Comparison of ENCODE assay signal across 8 cellular contexts in genomic region chr10:97736902-97737769, GRCh38. TPM values are rescaled to one million over a fixed set of nuclear protein-coding genes. Genes with fewer than 3 reads are reported as not detected.
DNase-seq lines count a peak whose midpoint lies in the region; ATAC-seq and TF ChIP-seq lines count a peak whose summit lies in the region.

A gene with protein sequence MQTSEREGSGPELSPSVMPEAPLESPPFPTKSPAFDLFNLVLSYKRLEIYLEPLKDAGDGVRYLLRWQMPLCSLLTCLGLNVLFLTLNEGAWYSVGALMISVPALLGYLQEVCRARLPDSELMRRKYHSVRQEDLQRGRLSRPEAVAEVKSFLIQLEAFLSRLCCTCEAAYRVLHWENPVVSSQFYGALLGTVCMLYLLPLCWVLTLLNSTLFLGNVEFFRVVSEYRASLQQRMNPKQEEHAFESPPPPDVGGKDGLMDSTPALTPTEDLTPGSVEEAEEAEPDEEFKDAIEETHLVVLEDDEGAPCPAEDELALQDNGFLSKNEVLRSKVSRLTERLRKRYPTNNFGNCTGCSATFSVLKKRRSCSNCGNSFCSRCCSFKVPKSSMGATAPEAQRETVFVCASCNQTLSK (plus strand): TSS chr10:97737128. CDS start chr10:97738478, 1,350 bp downstream.

- in situ Hi-C loops in mammary epithelial cell (cut with MboI; ENCODE audit: low sequenced_read_pairs in 2 of 2): no loop called here

- BruUV-seq in mammary epithelial cell (replicated peaks; lab: Mats Ljungman, UMichigan): TSS peak; percentile 38

- DNase-seq in AG04449 (ENCODE audit: low read depth, low spot score) (no peak), NCI-H2196 treated with DMSO at 0.1 percent for 48 hours (lab: John Stamatoyannopoulos, UW; ENCODE audit: unreplicated experiment) (peak; percentile 78), mammary epithelial cell (peak; percentile 90)

- under 1% methylated on average over 33 of the region's 72 CpGs for WGBS in mammary epithelial cell (ENCODE audit: low coverage, missing lambda C conversion rate)

- peaks cover 47% of the 10 kb centered on the region for H3K79me2 ChIP-seq in mammary epithelial cell (ENCODE audit: insufficient read depth, low read length)

- H2AFZ ChIP-seq in mammary epithelial cell (ENCODE audit: low read depth, low read length): peak within 1 kb of the TSS; percentile 89

- TF ChIP-seq CTCF in AG04449 (IDR thresholded peaks at IDR 0.05; ENCODE audit: insufficient read depth, low read length, missing control alignments) (no peak), WI38 (IDR thresholded peaks at IDR 0.05; ENCODE audit: low read depth, low read length) (no peak), mammary epithelial cell (conservative IDR thresholded peaks at IDR 0.05 in 1 of 2, IDR thresholded peaks at IDR 0.05 in 1 of 2; ENCODE audit: extremely low read depth in 1 of 2, insufficient read depth in 1 of 2, low read depth in 1 of 2, low read length in 2 of 2) (no peak)

- peaks cover 9% of the 10 kb centered on the region for H3K36me3 ChIP-seq in mammary epithelial cell (ENCODE audit: insufficient read depth, low read length)
- peaks cover 26% of the 10 kb centered on the region for H3K36me3 ChIP-seq in iPS-20b (ENCODE audit: insufficient read depth, low read depth, low read length)

- POLR2A ChIA-PET in AG04449 (lab: Yijun Ruan, JAX): interaction anchor here (0.7 to 2.3 kb wide), 6 partner anchors 10 to 50 kb away, joined by 3 to 11 read pairs (median 4); partner anchors contain the start of genes AVPI1 and MARVELD1

- H3K4me3 ChIP-seq in AG04449 (ENCODE audit: low read depth, low read length) (peak within 1 kb of the TSS; percentile 97), WI38 (ENCODE audit: low read depth, low read length) (peak within 1 kb of the TSS; percentile 96), mammary epithelial cell (replicated peaks in 1 of 3; ENCODE audit: insufficient read depth in 1 of 3, low read depth in 2 of 3, low read length in 3 of 3) (peak within 1 kb of the TSS; percentile 72 to 99 (median 83)), iPS-20b (ENCODE audit: low read length) (peak within 1 kb of the TSS; percentile 90), skin epidermis (peak within 1 kb of the TSS; percentile 72 to 99 (median 97))

- peak within 1 kb of the TSS; percentile 82 for H3K4me2 ChIP-seq in mammary epithelial cell (ENCODE audit: insufficient read depth, low read depth, low read length)

- intact Hi-C loops in mammary epithelial cell (cut with micrococcal nuclease): no loop called here

- H3K9me3 ChIP-seq in mammary epithelial cell (replicated peaks; ENCODE audit: insufficient read depth, low read length) (no peaks in the 10 kb centered on the region), iPS-20b (ENCODE audit: insufficient read depth, low read depth, low read length) (peaks cover 9% of the 10 kb centered on the region; the same call in 1 of the 2 replicates)

- peak within 1 kb of the TSS; percentile 75 for H3K27ac ChIP-seq in mammary epithelial cell (ENCODE audit: insufficient read depth, low read depth, low read length)
- no peak within 1 kb of the TSS for H3K27ac ChIP-seq in iPS-20b (ENCODE audit: low read length)
- peak within 1 kb of the TSS; percentile 86 to 98 (median 96) for H3K27ac ChIP-seq in skin epidermis

- H3K9ac ChIP-seq in mammary epithelial cell (ENCODE audit: insufficient read depth, low read length) (peak within 1 kb of the TSS; percentile 87), iPS-20b (ENCODE audit: low read depth, low read length) (peak within 1 kb of the TSS; percentile 93)

- dilution Hi-C loops in mammary epithelial cell (cut with HindIII; ENCODE audit: low sequenced_read_pairs): no loop called here

- no peaks in the 10 kb centered on the region for H3K27me3 ChIP-seq in mammary epithelial cell (ENCODE audit: insufficient read depth, low read length)
- peaks cover 29% of the 10 kb centered on the region for H3K27me3 ChIP-seq in iPS-20b (ENCODE audit: insufficient read depth, low read length)

- H3K4me1 ChIP-seq in mammary epithelial cell (ENCODE audit: insufficient read depth, low read length) (peaks cover 17% of the 10 kb centered on the region), iPS-20b (ENCODE audit: insufficient read depth, low read length) (no peaks in the 10 kb centered on the region)

- CTCF ChIA-PET in AG04449 (lab: Yijun Ruan, JAX): interaction anchor here (1.1 to 14.2 kb wide), 9 partner anchors 8 to 198 kb away, joined by 3 to 664 read pairs (median 9); partner anchors contain the start of genes ANKRD2, AVPI1 and MARVELD1
- CTCF ChIA-PET in mammary epithelial cell (lab: Charles Lee; ENCODE audit: low non-redundant PET): interaction anchor here (0.6 kb wide), 2 partner anchors 36 to 1872 kb away, joined by 3 to 9 read pairs; no protein-coding TSS in a partner anchor

- H4K20me1 ChIP-seq in mammary epithelial cell (ENCODE audit: insufficient read depth, low read length): no peaks in the 10 kb centered on the region

- ATAC-seq in GM18870 (IDR thresholded peaks at IDR 0.05; ENCODE audit: unreplicated experiment): peak; percentile 80
- peak; percentile 78 for ATAC-seq in HG03108 (IDR thresholded peaks at IDR 0.05; ENCODE audit: unreplicated experiment)

RNA-seq across cellular contexts. Expression of the gene that starts here (rescaled TPM):
- total RNA-seq in mammary epithelial cell: 10 to 100 TPM; 26.8 to 33.5 TPM
- polyA plus RNA-seq in mammary epithelial cell: 14.3 TPM
- 9.4 TPM for polyA minus RNA-seq in mammary epithelial cell
